In genomic region chr7:48811071-48811470, GRCh38 we compare ENCODE assay signal across 8 cellular contexts.
"Had no signal": no experiment of that assay in that cellular context is flagged by ENCODE, and none has a peak within 500 bp of the region (broad histone marks: within the 10 kb centered on the region; RNA-seq: fewer than 3 reads in every experiment).

No MANE protein-coding gene starts in this region.

- FAIRE-seq: G401.6, GM12878, GM12891, GM12892, GM18507, GM19239 had no signal

- ATAC-seq: GM12878 had no signal

- DNase-seq: GDM1, GF-D8 had no signal

- H3K4me3 ChIP-seq: GM12878 had no signal
